8 cellular contexts compared by ENCODE assay signal in the genomic region with DNA sequence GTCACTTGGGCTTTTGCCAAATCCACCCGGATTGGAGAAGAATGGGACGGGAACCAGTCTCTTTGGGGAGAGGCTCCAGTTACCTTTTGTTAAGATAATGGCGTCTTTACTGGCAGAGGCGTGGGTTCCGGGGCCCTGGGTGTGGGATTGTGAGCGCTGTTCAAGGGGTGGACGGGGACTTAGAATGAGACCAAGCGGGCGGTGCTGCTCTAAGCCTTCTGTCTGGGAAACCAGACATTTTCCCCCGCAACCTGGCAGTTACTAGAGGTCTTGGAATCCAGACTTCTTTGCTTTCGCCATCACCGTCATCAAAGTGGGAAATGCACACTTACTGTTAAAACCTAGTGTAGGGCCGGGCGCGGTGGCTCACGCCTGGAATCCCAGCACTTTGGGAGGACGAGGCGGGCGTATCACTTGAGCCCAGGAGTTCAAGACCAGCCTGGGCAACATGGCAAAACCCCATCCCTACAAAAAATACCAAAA. TPM values are rescaled to one million over a fixed set of nuclear protein-coding genes. Genes with fewer than 3 reads are reported as not detected.
DNase-seq lines count a peak whose midpoint lies in the region; ATAC-seq and TF ChIP-seq lines count a peak whose summit lies in the region.

No MANE protein-coding gene starts in this region.

- ATAC-seq in HG03565 (IDR thresholded peaks at IDR 0.05; ENCODE audit: unreplicated experiment) (peak; percentile 5), right lobe of liver (peak; percentile 2 to 18 (median 5)), HG03469 (IDR thresholded peaks at IDR 0.05; ENCODE audit: unreplicated experiment) (no peak)

- DNase-seq in NCI-H526 treated with DMSO at 0.1 percent for 48 hours (lab: John Stamatoyannopoulos, UW) (peak; percentile 42), NCI-H526 (lab: John Stamatoyannopoulos, UW) (no peak), brain microvascular endothelial cell (peak; percentile 66), right lobe of liver (no peak), tibial artery (no peak), NCI-H2081 treated with DMSO at 0.1 percent for 48 hours (lab: John Stamatoyannopoulos, UW) (no peak)

- no peak for TF ChIP-seq POLR2A in right lobe of liver (IDR thresholded peaks at IDR 0.05)

- no peak for TF ChIP-seq CTCF in brain microvascular endothelial cell (IDR thresholded peaks at IDR 0.05; ENCODE audit: low read depth, low read length, missing control alignments)
- no peak for TF ChIP-seq CTCF in right lobe of liver (IDR thresholded peaks at IDR 0.05)
- TF ChIP-seq CTCF in tibial artery (IDR thresholded peaks at IDR 0.05), result no peak

- H3K4me1 ChIP-seq in right lobe of liver, result peaks cover 0 to 56% (median 16%) of the 10 kb centered on the region in 4 donors
- peaks cover 0 to 37% (median 27%) of the 10 kb centered on the region in 4 donors for H3K4me1 ChIP-seq in tibial artery

- H3K36me3 ChIP-seq in brain microvascular endothelial cell (replicated peaks) (no peaks in the 10 kb centered on the region), right lobe of liver (no peaks in the 10 kb centered on the region), tibial artery (no peaks in the 10 kb centered on the region)

- H3K27me3 ChIP-seq in brain microvascular endothelial cell (replicated peaks), result no peaks in the 10 kb centered on the region
- no peaks in the 10 kb centered on the region for H3K27me3 ChIP-seq in right lobe of liver
- H3K27me3 ChIP-seq in tibial artery, result no peaks in the 10 kb centered on the region

- H3K4me3 ChIP-seq in brain microvascular endothelial cell (ENCODE audit: low read depth, low read length) (peak overlapping the region; percentile 75), right lobe of liver (peak overlapping the region; percentile 86 to 98 (median 94)), tibial artery (peak overlapping the region; percentile 71 to 73)

- H3K9me3 ChIP-seq in right lobe of liver (no peaks in the 10 kb centered on the region), tibial artery (no peaks in the 10 kb centered on the region)

- H3K27ac ChIP-seq in brain microvascular endothelial cell (peak overlapping the region; percentile 100), right lobe of liver (peak overlapping the region; percentile 94 to 96 (median 95)), tibial artery (peak overlapping the region; percentile 93 to 99)

- 0% methylated on average over 2 of the region's 19 CpGs for WGBS in right lobe of liver (ENCODE audit: insufficient coverage, low coverage, low lambda C conversion rate, missing lambda C conversion rate)

- in situ Hi-C loops in brain microvascular endothelial cell (cut with HindIII; ENCODE audit: low pct_ligation_motif_present, low sequenced_read_pairs), result no loop called here

- intact Hi-C loops in right lobe of liver (cut with DNase I) (no loop called here), tibial artery (cut with DNase I; ENCODE audit: low total_unique reads) (no loop called here)

RNA-seq across cellular contexts. Expression of gene TEN1, which starts 0.7 kb away (rescaled TPM):
- total RNA-seq in right lobe of liver, result 10 to 100 TPM in 5 of 6 experiments, 1 to 10 TPM in 1; 6.9 to 25.2 (median 14.1) TPM

RNA-seq across cellular contexts. Expression of gene ACOX1, which starts 0.8 kb away (rescaled TPM):
- 100 to 1,000 TPM; 112 to 202 (median 190) TPM for total RNA-seq in right lobe of liver

RNA-seq across cellular contexts. Expression of gene CDK3, which starts 20.9 kb away (rescaled TPM):
- total RNA-seq in right lobe of liver, result 10 to 100 TPM in 1 of 6 experiments, 1 to 10 TPM in 5; 2.2 to 11.0 (median 3.1) TPM

RNA-seq across cellular contexts. Expression of gene FBF1, which starts 38.9 kb away (rescaled TPM):
- 1 to 10 TPM in 5 of 6 experiments, under 1 TPM in 1; 0.86 to 3.1 (median 2.7) TPM for total RNA-seq in right lobe of liver

RNA-seq across cellular contexts. Expression of gene EVPL, which starts 47.4 kb away (rescaled TPM):
- under 1 TPM in 1 of 6 experiments, not detected in 5; 0.62 TPM for total RNA-seq in right lobe of liver

Comparison
In these comparisons a context has a peak if more than half of its experiments do, and no peak if none do; other contexts are left out.
1. DNase-seq: peak in NCI-H526 treated with DMSO at 0.1 percent for 48 hours (single experiment) and brain microvascular endothelial cell (single experiment); none in NCI-H526 (0 of 2), right lobe of liver (0 of 3), tibial artery (0 of 2) and NCI-H2081 treated with DMSO at 0.1 percent for 48 hours (single experiment).
2. Peak in every context shown above with its lines, with median percentiles within 50 percentile points of each other: H3K27ac ChIP-seq and H3K4me3 ChIP-seq.